Comparison of ENCODE assay signal across 8 cellular contexts in genomic region chr4:88378691-88379559, GRCh38. TPM values are rescaled to one million over a fixed set of nuclear protein-coding genes. Genes with fewer than 3 reads are reported as not detected.
DNase-seq lines count a peak whose midpoint lies in the region; ATAC-seq and TF ChIP-seq lines count a peak whose summit lies in the region.

Gene HERC6 (plus strand): TSS chr4:88378852. CDS start chr4:88378922, 70 bp downstream.

- H3K9me3 ChIP-seq in HUES64 (ENCODE audit: insufficient read depth, low read depth, low read length) (no peaks in the 10 kb centered on the region), Peyer's patch (no peaks in the 10 kb centered on the region), fibroblast of lung (ENCODE audit: control insufficient read depth, insufficient read depth, low read depth, low read length) (no peaks in the 10 kb centered on the region)

- DNase-seq in DMS153 (lab: John Stamatoyannopoulos, UW) (peak; percentile 67), Peyer's patch (peak; percentile 71 to 90 (median 82)), fibroblast of lung (ENCODE audit: low read depth in 2 of 2) (peak; percentile 80 to 88), naive B cell (peak; percentile 80)
- DNase-seq in activated T-helper 1 cell treated with anti-CD3 and anti-CD28 coated beads, Interleukin-12 subunit alpha, Interleukin-12 subunit beta, Interleukin-2, Interleukin-4 antibody, amounts not matched to agents 30 ng/mL and 10 ng/mL and 1 ng/mL, durations not matched to agents 14 hours and 24 hours and 36 hours (ENCODE audit: low spot score), result peak; percentile 80
- DNase-seq in stimulated activated effector memory CD8-positive, alpha-beta T cell treated with anti-CD3 and anti-CD28 coated beads, Interleukin-12 subunit alpha, Interleukin-12 subunit beta, amount 100 ng/mL, for 72 hours (ENCODE audit: low spot score in 2 of 2), result peak; percentile 41 to 89

- H3K36me3 ChIP-seq in HUES64 (ENCODE audit: insufficient read depth, low read length) (no peaks in the 10 kb centered on the region), Peyer's patch (no peaks in the 10 kb centered on the region), fibroblast of lung (ENCODE audit: control insufficient read depth, insufficient read depth, low read length) (no peaks in the 10 kb centered on the region)

- H3K36me3 Mint-ChIP-seq in activated T-helper 1 cell treated with anti-CD3 and anti-CD28 coated beads, Interleukin-12 subunit alpha, Interleukin-12 subunit beta, Interleukin-2, Interleukin-4 antibody, amounts not matched to agents 30 ng/mL and 10 ng/mL and 1 ng/mL, durations not matched to agents 14 hours and 24 hours and 36 hours (ENCODE audit: low read depth), result peaks cover 11% of the 10 kb centered on the region
- no peaks in the 10 kb centered on the region for H3K36me3 Mint-ChIP-seq in naive B cell
- no peaks in the 10 kb centered on the region for H3K36me3 Mint-ChIP-seq in stimulated activated effector memory CD8-positive, alpha-beta T cell treated with anti-CD3 and anti-CD28 coated beads, Interleukin-12 subunit alpha, Interleukin-12 subunit beta, amount 100 ng/mL, for 72 hours

- H4K20me1 ChIP-seq in fibroblast of lung (ENCODE audit: control insufficient read depth, extremely low read depth, insufficient read depth, low read length), result no peaks in the 10 kb centered on the region

- peak in 1 of 2 donors; percentile 24 for TF ChIP-seq POLR2A in Peyer's patch (IDR thresholded peaks at IDR 0.05)

- H3K4me3 Mint-ChIP-seq in activated T-helper 1 cell treated with anti-CD3 and anti-CD28 coated beads, Interleukin-12 subunit alpha, Interleukin-12 subunit beta, Interleukin-2, Interleukin-4 antibody, amounts not matched to agents 30 ng/mL and 10 ng/mL and 1 ng/mL, durations not matched to agents 14 hours and 24 hours and 36 hours, result peak within 1 kb of the TSS; percentile 89
- H3K4me3 Mint-ChIP-seq in naive B cell, result peak within 1 kb of the TSS; percentile 86 to 96 (median 94)
- H3K4me3 Mint-ChIP-seq in stimulated activated effector memory CD8-positive, alpha-beta T cell treated with anti-CD3 and anti-CD28 coated beads, Interleukin-12 subunit alpha, Interleukin-12 subunit beta, amount 100 ng/mL, for 72 hours, result peak within 1 kb of the TSS; percentile 77

- H3K27me3 ChIP-seq in HUES64 (ENCODE audit: insufficient read depth, low read length), result peaks cover 21% of the 10 kb centered on the region
- no peaks in the 10 kb centered on the region for H3K27me3 ChIP-seq in Peyer's patch
- H3K27me3 ChIP-seq in fibroblast of lung (ENCODE audit: control insufficient read depth, insufficient read depth, low read length), result no peaks in the 10 kb centered on the region

- peak; percentile 58 to 93 (median 79) for TF ChIP-seq CTCF in Peyer's patch (IDR thresholded peaks at IDR 0.05)
- peak; percentile 68 to 70 for TF ChIP-seq CTCF in fibroblast of lung (conservative IDR thresholded peaks at IDR 0.05 in 1 of 2, IDR thresholded peaks at IDR 0.05 in 1 of 2; ENCODE audit: low read depth in 1 of 2, low read length in 2 of 2)

- ATAC-seq in GM21515 (IDR thresholded peaks at IDR 0.05; ENCODE audit: unreplicated experiment) (peak; percentile 76), naive B cell (ENCODE audit: low read depth in 2 of 2) (peak; percentile 85 to 86)
- ATAC-seq in stimulated activated effector memory CD8-positive, alpha-beta T cell treated with anti-CD3 and anti-CD28 coated beads, Interleukin-12 subunit alpha, Interleukin-12 subunit beta, amount 100 ng/mL, for 72 hours, result peak; percentile 70

- H3K4me3 ChIP-seq in HUES64 (ENCODE audit: low read length) (peak within 1 kb of the TSS; percentile 61), Peyer's patch (peak within 1 kb of the TSS; percentile 71 to 97 (median 89)), fibroblast of lung (replicated peaks in 1 of 4; ENCODE audit: control extremely low read depth in 1 of 4, insufficient read depth in 1 of 4, low read depth in 3 of 4, low read length in 4 of 4) (peak within 1 kb of the TSS; percentile 78 to 98 (median 89))

- H3K4me2 ChIP-seq in fibroblast of lung (ENCODE audit: extremely low read depth, insufficient read depth, low read length), result peak within 1 kb of the TSS; percentile 80

- 2% methylated on average over 62 of the region's 62 CpGs for WGBS in HUES64

- peaks cover 7% of the 10 kb centered on the region for H3K9me3 Mint-ChIP-seq in activated T-helper 1 cell treated with anti-CD3 and anti-CD28 coated beads, Interleukin-12 subunit alpha, Interleukin-12 subunit beta, Interleukin-2, Interleukin-4 antibody, amounts not matched to agents 30 ng/mL and 10 ng/mL and 1 ng/mL, durations not matched to agents 14 hours and 24 hours and 36 hours
- H3K9me3 Mint-ChIP-seq in naive B cell, result no peaks in the 10 kb centered on the region
- no peaks in the 10 kb centered on the region for H3K9me3 Mint-ChIP-seq in stimulated activated effector memory CD8-positive, alpha-beta T cell treated with anti-CD3 and anti-CD28 coated beads, Interleukin-12 subunit alpha, Interleukin-12 subunit beta, amount 100 ng/mL, for 72 hours

- H3K27ac Mint-ChIP-seq in activated T-helper 1 cell treated with anti-CD3 and anti-CD28 coated beads, Interleukin-12 subunit alpha, Interleukin-12 subunit beta, Interleukin-2, Interleukin-4 antibody, amounts not matched to agents 30 ng/mL and 10 ng/mL and 1 ng/mL, durations not matched to agents 14 hours and 24 hours and 36 hours, result peak within 1 kb of the TSS; percentile 81
- H3K27ac Mint-ChIP-seq in naive B cell, result peak within 1 kb of the TSS; percentile 92 to 98 (median 96)
- H3K27ac Mint-ChIP-seq in stimulated activated effector memory CD8-positive, alpha-beta T cell treated with anti-CD3 and anti-CD28 coated beads, Interleukin-12 subunit alpha, Interleukin-12 subunit beta, amount 100 ng/mL, for 72 hours, result peak within 1 kb of the TSS; percentile 85

- peaks cover 47% of the 10 kb centered on the region for H3K4me1 Mint-ChIP-seq in activated T-helper 1 cell treated with anti-CD3 and anti-CD28 coated beads, Interleukin-12 subunit alpha, Interleukin-12 subunit beta, Interleukin-2, Interleukin-4 antibody, amounts not matched to agents 30 ng/mL and 10 ng/mL and 1 ng/mL, durations not matched to agents 14 hours and 24 hours and 36 hours (ENCODE audit: low read depth)
- H3K4me1 Mint-ChIP-seq in naive B cell, result peaks cover 14 to 40% (median 17%) of the 10 kb centered on the region in 3 donors
- peaks cover 25% of the 10 kb centered on the region for H3K4me1 Mint-ChIP-seq in stimulated activated effector memory CD8-positive, alpha-beta T cell treated with anti-CD3 and anti-CD28 coated beads, Interleukin-12 subunit alpha, Interleukin-12 subunit beta, amount 100 ng/mL, for 72 hours

- H3K27ac ChIP-seq in HUES64 (ENCODE audit: low read depth, low read length) (peak within 1 kb of the TSS; percentile 45; the same call in 1 of the 2 replicates), Peyer's patch (peak within 1 kb of the TSS; percentile 92 to 98 (median 96)), fibroblast of lung (ENCODE audit: insufficient read depth, low read length) (peak within 1 kb of the TSS; percentile 78)

- H3K9ac ChIP-seq in HUES64 (ENCODE audit: low read depth, low read length) (peak within 1 kb of the TSS; percentile 57; the same call in 1 of the 2 replicates), fibroblast of lung (ENCODE audit: insufficient read depth, low read length) (peak within 1 kb of the TSS; percentile 69)

- intact Hi-C loops in activated T-helper 1 cell treated with anti-CD3 and anti-CD28 coated beads, Interleukin-12 subunit alpha, Interleukin-12 subunit beta, Interleukin-2, Interleukin-4 antibody, amounts not matched to agents 30 ng/mL and 10 ng/mL and 1 ng/mL, durations not matched to agents 14 hours and 24 hours and 36 hours (cut with micrococcal nuclease), result loop anchor here (2.0 to 5.0 kb wide), 2 partner anchors 160 to 1442 kb away; partner anchors contain the start of gene AFF1

- H2AFZ ChIP-seq in fibroblast of lung (ENCODE audit: low read length), result peak within 1 kb of the TSS; percentile 88

- no peaks in the 10 kb centered on the region for H3K79me2 ChIP-seq in fibroblast of lung (ENCODE audit: control insufficient read depth, insufficient read depth, low read length)

- no peaks in the 10 kb centered on the region for H3K27me3 Mint-ChIP-seq in activated T-helper 1 cell treated with anti-CD3 and anti-CD28 coated beads, Interleukin-12 subunit alpha, Interleukin-12 subunit beta, Interleukin-2, Interleukin-4 antibody, amounts not matched to agents 30 ng/mL and 10 ng/mL and 1 ng/mL, durations not matched to agents 14 hours and 24 hours and 36 hours (ENCODE audit: insufficient read depth)
- H3K27me3 Mint-ChIP-seq in naive B cell, result no peaks in the 10 kb centered on the region

- no peaks in the 10 kb centered on the region for H3K4me1 ChIP-seq in HUES64 (ENCODE audit: insufficient read depth, low read length)
- H3K4me1 ChIP-seq in Peyer's patch, result peaks cover 0 to 6% (median 0%) of the 10 kb centered on the region in 4 donors
- H3K4me1 ChIP-seq in fibroblast of lung (ENCODE audit: control insufficient read depth, extremely low read depth, insufficient read depth, low read length), result no peaks in the 10 kb centered on the region

RNA-seq across cellular contexts. Expression of gene HERC6, which starts in this region (rescaled TPM):
- polyA plus RNA-seq in HUES64 (2013, experiment 1 of 2), result 2.1 TPM
- polyA plus RNA-seq in HUES64 (2013, experiment 2 of 2), result 3.9 TPM
- total RNA-seq in Peyer's patch, result 10 to 100 TPM in 1 of 4 donors, 1 to 10 TPM in 3; 5.8 to 17.2 (median 9.5) TPM
- total RNA-seq in activated T-helper 1 cell treated with anti-CD3 and anti-CD28 coated beads, Interleukin-12 subunit alpha, Interleukin-12 subunit beta, Interleukin-2, Interleukin-4 antibody, amounts not matched to agents 30 ng/mL and 10 ng/mL and 1 ng/mL, durations not matched to agents 14 hours and 24 hours and 36 hours, result 6.0 and 9.1 TPM in 2 replicates
- 8.5 and 12.9 TPM in 2 replicates for total RNA-seq in fibroblast of lung
- polyA plus RNA-seq in fibroblast of lung, result 4.1 and 6.3 TPM in 2 replicates
- 4.7 and 5.3 TPM in 2 replicates for polyA plus RNA-seq in fibroblast of lung (2012)
- 20.0 and 20.9 TPM in 2 replicates for polyA minus RNA-seq in fibroblast of lung (ENCODE audit: low replicate concordance)
- 10 to 100 TPM in 3 of 6 donors, 1 to 10 TPM in 2, not detected in 1; 6.7 to 11.9 (median 10.0) TPM for polyA plus RNA-seq in naive B cell (ENCODE audit: low read depth in 6 of 6)

Comparison
In these comparisons a context has a peak if more than half of its experiments do, and no peak if none do; other contexts are left out.
1. Peak in every context shown above with its lines: DNase-seq, ATAC-seq, H3K4me3 ChIP-seq and H3K27ac ChIP-seq.
2. H3K27ac ChIP-seq: peak in every context shown above with its lines; median percentile 96 in Peyer's patch; 78 in fibroblast of lung; 45 in HUES64.